2 cellular contexts compared by ENCODE assay signal in the genomic region with DNA sequence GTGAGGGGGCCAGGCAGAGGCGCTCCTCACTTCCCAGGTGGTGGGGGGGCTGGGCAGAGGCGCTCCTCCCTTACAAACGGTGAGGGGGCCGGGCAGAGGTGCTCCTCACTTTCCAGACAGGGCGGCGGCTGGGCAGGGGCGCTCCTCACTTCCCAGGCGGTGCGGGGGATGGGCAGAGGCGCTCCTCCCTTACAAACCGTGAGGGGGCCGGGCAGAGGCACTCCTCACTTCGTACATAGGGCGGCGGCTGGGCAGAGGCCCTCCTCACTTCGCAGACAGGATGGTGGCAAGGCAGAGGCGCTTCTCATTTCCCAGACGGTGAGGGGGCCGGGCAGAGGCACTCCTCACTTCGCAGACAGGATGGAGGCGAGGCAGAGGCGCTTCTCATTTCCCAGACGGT. TPM values are rescaled to one million over a fixed set of nuclear protein-coding genes. Genes with fewer than 3 reads are reported as not detected.
"Had no signal": no experiment of that assay in that cellular context is flagged by ENCODE, and none has a peak within 500 bp of the region (broad histone marks: within the 10 kb centered on the region; RNA-seq: fewer than 3 reads in every experiment).

No MANE protein-coding gene starts in this region.

RNA-seq across cellular contexts. Expression of gene SLAIN1, which starts 37.5 kb away (rescaled TPM):
- total RNA-seq: fibroblast of villous mesenchyme, foreskin keratinocyte had no signal
